In genomic region chr15:39172380-39173281, GRCh38 we compare ENCODE assay signal across 9 cellular contexts.
DNase-seq lines count a peak whose midpoint lies in the region; ATAC-seq and TF ChIP-seq lines count a peak whose summit lies in the region.
"Had no signal": no experiment of that assay in that cellular context is flagged by ENCODE, and none has a peak within 500 bp of the region (broad histone marks: within the 10 kb centered on the region; RNA-seq: fewer than 3 reads in every experiment).

No MANE protein-coding gene starts in this region.

- no peaks in the 10 kb centered on the region for H3K79me2 ChIP-seq in PC-9 (ENCODE audit: low read depth)
- H3K79me2 ChIP-seq in OCI-LY7 (ENCODE audit: insufficient read depth, low read depth, low read length) = no peaks in the 10 kb centered on the region

- peak in 1 of 2 experiments; percentile 71 for DNase-seq in PC-9
- peak; percentile 60 for DNase-seq in fibroblast of gingiva (ENCODE audit: low read depth)
- no peak for DNase-seq in SIG-M5 (lab: John Stamatoyannopoulos, UW)
- DNase-seq in stimulated activated naive CD8-positive, alpha-beta T cell treated with anti-CD3 and anti-CD28 coated beads, Interleukin-15, amount 100 ng/mL, for 72 hours = no peak
- no peak for DNase-seq in NCI-H345 (lab: John Stamatoyannopoulos, UW)
- no peak for DNase-seq in OCI-LY7 (ENCODE audit: low spot score)

- H3K9ac ChIP-seq in BLaER1 treated with 17β-estradiol and CSF1 and Interleukin-3, amounts not matched to agents 10 nM and 100 nM = peak overlapping the region in 1 of 11 experiments; percentile 11; a peak in 1 of 22 replicates

- H3K4me2 ChIP-seq in BLaER1 treated with 17β-estradiol and CSF1 and Interleukin-3, amounts not matched to agents 10 nM and 100 nM = peak overlapping the region; percentile 25 to 69 (median 41)
- H3K4me2 ChIP-seq in PC-9 (0 out of 2 replicates have a peak overlapping the region, but pooled peaks have one; percentile 12), OCI-LY7 (ENCODE audit: low read length) (no peak overlapping the region)

- H3K4me1 Mint-ChIP-seq in stimulated activated naive CD8-positive, alpha-beta T cell treated with anti-CD3 and anti-CD28 coated beads, Interleukin-15, amount 100 ng/mL, for 72 hours = peaks cover 13% of the 10 kb centered on the region
- H3K4me1 Mint-ChIP-seq: activated naive CD4-positive, alpha-beta T cell treated with anti-CD3 and anti-CD28 coated beads, Interleukin-2, amount 50 U/mL, for 24 hours had no signal

- H3K27ac ChIP-seq in BLaER1 treated with 17β-estradiol and CSF1 and Interleukin-3, amounts not matched to agents 10 nM and 100 nM = peak overlapping the region in 4 of 11 experiments; percentile 21 to 28 (median 27); a peak in 3 of 22 replicates
- peak overlapping the region; percentile 34; the same call in 1 of the 2 replicates for H3K27ac ChIP-seq in PC-9
- no peak overlapping the region for H3K27ac ChIP-seq in OCI-LY7 (ENCODE audit: low read depth, low read length, poor library complexity, severe bottlenecking)

- intact Hi-C loops in PC-9 (cut with micrococcal nuclease; ENCODE audit: unreplicated experiment) (loop anchor here (1.0 to 10.0 kb wide), 13 partner anchors 20 to 582 kb away; no protein-coding TSS in a partner anchor), OCI-LY7 (cut with micrococcal nuclease; ENCODE audit: unreplicated experiment) (no loop called here)

- H3K9me2 ChIP-seq in PC-9 (ENCODE audit: insufficient read depth) = no peaks in the 10 kb centered on the region
- H3K9me2 ChIP-seq in OCI-LY7 (ENCODE audit: insufficient read depth, low read length) = no peaks in the 10 kb centered on the region

- no peaks in the 10 kb centered on the region for H3K36me3 ChIP-seq in BLaER1 treated with 17β-estradiol and CSF1 and Interleukin-3, amounts not matched to agents 10 nM and 100 nM
- no peaks in the 10 kb centered on the region for H3K36me3 ChIP-seq in PC-9 (ENCODE audit: low read depth)
- no peaks in the 10 kb centered on the region for H3K36me3 ChIP-seq in neuron (ENCODE audit: insufficient read depth, low read length)
- H3K36me3 ChIP-seq in OCI-LY7 (ENCODE audit: insufficient read depth, low read length) = no peaks in the 10 kb centered on the region

- ATAC-seq in stimulated activated naive CD8-positive, alpha-beta T cell treated with anti-CD3 and anti-CD28 coated beads, Interleukin-15, amount 100 ng/mL, for 72 hours = no peak

- H3K4me3 Mint-ChIP-seq in stimulated activated naive CD8-positive, alpha-beta T cell treated with anti-CD3 and anti-CD28 coated beads, Interleukin-15, amount 100 ng/mL, for 72 hours = no peak overlapping the region
- H3K4me3 Mint-ChIP-seq: activated naive CD4-positive, alpha-beta T cell treated with anti-CD3 and anti-CD28 coated beads, Interleukin-2, amount 50 U/mL, for 24 hours had no signal

- H2AFZ ChIP-seq in PC-9 (no peak overlapping the region), neuron (ENCODE audit: low read depth, low read length) (peak overlapping the region; percentile 32), OCI-LY7 (ENCODE audit: low read length) (no peak overlapping the region)

- no peaks in the 10 kb centered on the region for H3K27me3 ChIP-seq in BLaER1 treated with 17β-estradiol and CSF1 and Interleukin-3, amounts not matched to agents 10 nM and 100 nM
- H3K27me3 ChIP-seq in PC-9 (ENCODE audit: insufficient read depth, low read depth) (no peaks in the 10 kb centered on the region), neuron (ENCODE audit: insufficient read depth, low read length) (no peaks in the 10 kb centered on the region)

- no peaks in the 10 kb centered on the region for H3K9me3 Mint-ChIP-seq in stimulated activated naive CD8-positive, alpha-beta T cell treated with anti-CD3 and anti-CD28 coated beads, Interleukin-15, amount 100 ng/mL, for 72 hours
- H3K9me3 Mint-ChIP-seq: activated naive CD4-positive, alpha-beta T cell treated with anti-CD3 and anti-CD28 coated beads, Interleukin-2, amount 50 U/mL, for 24 hours had no signal

- no peak overlapping the region for H3K27ac Mint-ChIP-seq in stimulated activated naive CD8-positive, alpha-beta T cell treated with anti-CD3 and anti-CD28 coated beads, Interleukin-15, amount 100 ng/mL, for 72 hours
- H3K27ac Mint-ChIP-seq: activated naive CD4-positive, alpha-beta T cell treated with anti-CD3 and anti-CD28 coated beads, Interleukin-2, amount 50 U/mL, for 24 hours had no signal

- POLR2A ChIA-PET in PC-9 (lab: Charles Lee; ENCODE audit: unreplicated experiment) = interaction anchor here (0.7 to 1.5 kb wide), 3 partner anchors 41 to 408 kb away, joined by 7 to 35 read pairs (median 9); partner anchors contain the start of gene THBS1
- POLR2A ChIA-PET in OCI-LY7 (lab: Charles Lee) = no interaction called here

- CTCF ChIA-PET in PC-9 (lab: Charles Lee) (interaction anchor here (0.7 to 1.8 kb wide), 6 partner anchors 23 to 585 kb away, joined by 3 to 16 read pairs (median 4); partner anchors contain the start of gene THBS1), OCI-LY7 (lab: Charles Lee; ENCODE audit: unreplicated experiment) (no interaction called here)

- H3K27me3 Mint-ChIP-seq in stimulated activated naive CD8-positive, alpha-beta T cell treated with anti-CD3 and anti-CD28 coated beads, Interleukin-15, amount 100 ng/mL, for 72 hours = peaks cover 47% of the 10 kb centered on the region

- H3F3A ChIP-seq in PC-9 (ENCODE audit: insufficient read depth, low read depth) = peaks cover 4% of the 10 kb centered on the region; the same call in 1 of the 2 replicates

- TSS peak; percentile 94 for BruUV-seq in PC-9 (replicated peaks; lab: Mats Ljungman, UMichigan)
- BruUV-seq in OCI-LY7 (replicated peaks; lab: Mats Ljungman, UMichigan) = no TSS peak

- H3K9me3 ChIP-seq in BLaER1 treated with 17β-estradiol and CSF1 and Interleukin-3, amounts not matched to agents 10 nM and 100 nM (replicated peaks in 1 of 11) = no peaks in the 10 kb centered on the region
- no peaks in the 10 kb centered on the region for H3K9me3 ChIP-seq in PC-9 (ENCODE audit: insufficient read depth, low read depth)
- H3K9me3 ChIP-seq in neuron (ENCODE audit: low read length) = no peaks in the 10 kb centered on the region
- H3K9me3 ChIP-seq in OCI-LY7 (ENCODE audit: low read length) = no peaks in the 10 kb centered on the region

- H3K4me3 ChIP-seq in BLaER1 treated with 17β-estradiol and CSF1 and Interleukin-3, amounts not matched to agents 10 nM and 100 nM = no peak overlapping the region
- no peak overlapping the region for H3K4me3 ChIP-seq in PC-9
- H3K4me3 ChIP-seq in neuron (ENCODE audit: low read length) = no peak overlapping the region
- H3K4me3 ChIP-seq in OCI-LY7 (ENCODE audit: low read depth, low read length, poor library complexity, severe bottlenecking) = no peak overlapping the region

- peaks cover 12 to 18% (median 16%) of the 10 kb centered on the region in 10 experiments for H3K4me1 ChIP-seq in BLaER1 treated with 17β-estradiol and CSF1 and Interleukin-3, amounts not matched to agents 10 nM and 100 nM
- peaks cover 12% of the 10 kb centered on the region for H3K4me1 ChIP-seq in PC-9 (replicated peaks; ENCODE audit: insufficient read depth)
- H3K4me1 ChIP-seq in neuron (ENCODE audit: insufficient read depth, low read length) = peaks cover 20% of the 10 kb centered on the region
- H3K4me1 ChIP-seq in OCI-LY7 (ENCODE audit: insufficient read depth, low read length, poor library complexity, severe bottlenecking) = no peaks in the 10 kb centered on the region

- TF ChIP-seq CTCF in PC-9 (conservative IDR thresholded peaks at IDR 0.05) (0 out of 2 replicates have a peak, but pooled peaks have one; percentile 12), OCI-LY7 (conservative IDR thresholded peaks at IDR 0.05; ENCODE audit: low read length) (no peak)

- H4K20me1 ChIP-seq in BLaER1 treated with 17β-estradiol and CSF1 and Interleukin-3, amounts not matched to agents 10 nM and 100 nM = no peaks in the 10 kb centered on the region
- H4K20me1 ChIP-seq in PC-9 (ENCODE audit: insufficient read depth) (no peaks in the 10 kb centered on the region), OCI-LY7 (ENCODE audit: insufficient read depth, low read length) (no peaks in the 10 kb centered on the region)
